Comparison of ENCODE assay signal across 8 cellular contexts in genomic region chr11:2186669-2187266, GRCh38. TPM values are rescaled to one million over a fixed set of nuclear protein-coding genes. Genes with fewer than 3 reads are reported as not detected.
DNase-seq lines count a peak whose midpoint lies in the region; ATAC-seq and TF ChIP-seq lines count a peak whose summit lies in the region.

No MANE protein-coding gene starts in this region.

- no peaks in the 10 kb centered on the region for H3K79me2 ChIP-seq in DOHH2 (ENCODE audit: control insufficient read depth, low read length)
- no peaks in the 10 kb centered on the region for H3K79me2 ChIP-seq in neural progenitor cell (ENCODE audit: low read depth)

- no peak overlapping the region for H3K4me3 Mint-ChIP-seq in neural progenitor cell
- no peak overlapping the region for H3K4me3 Mint-ChIP-seq in activated T-helper 2 cell treated with anti-CD3 and anti-CD28 coated beads, Interferon-gamma antibody, Interleukin-2, Interleukin-4, amounts not matched to agents 10 μg/mL and 5 μg/mL and 100 μg/mL, durations not matched to agents 14 hours and 24 hours and 36 hours (ENCODE audit: low read depth)

- H3K9ac ChIP-seq in neural progenitor cell: no peak overlapping the region

- H3K4me1 Mint-ChIP-seq in neural progenitor cell: peaks cover 27% of the 10 kb centered on the region
- no peaks in the 10 kb centered on the region for H3K4me1 Mint-ChIP-seq in activated T-helper 2 cell treated with anti-CD3 and anti-CD28 coated beads, Interferon-gamma antibody, Interleukin-2, Interleukin-4, amounts not matched to agents 10 μg/mL and 5 μg/mL and 100 μg/mL, durations not matched to agents 14 hours and 24 hours and 36 hours (ENCODE audit: low read depth)

- H3K9me3 Mint-ChIP-seq in neural progenitor cell: no peaks in the 10 kb centered on the region
- H3K9me3 Mint-ChIP-seq in activated T-helper 2 cell treated with anti-CD3 and anti-CD28 coated beads, Interferon-gamma antibody, Interleukin-2, Interleukin-4, amounts not matched to agents 10 μg/mL and 5 μg/mL and 100 μg/mL, durations not matched to agents 14 hours and 24 hours and 36 hours: no peaks in the 10 kb centered on the region

- DNase-seq in LNCaP clone FGC (ENCODE audit: low read depth) (no peak), cerebellum (ENCODE audit: low spot score) (peak; percentile 15), neural progenitor cell (ENCODE audit: low spot score) (peak; percentile 73), sciatic nerve (ENCODE audit: low spot score) (no peak)
- no peak for DNase-seq in activated T-helper 2 cell treated with anti-CD3 and anti-CD28 coated beads, Interferon-gamma antibody, Interleukin-2, Interleukin-4, amounts not matched to agents 10 μg/mL and 5 μg/mL and 100 μg/mL, durations not matched to agents 14 hours and 24 hours and 36 hours (ENCODE audit: low spot score)

- H3K9me2 ChIP-seq in DOHH2 (replicated peaks; ENCODE audit: control insufficient read depth, low read length): no peaks in the 10 kb centered on the region

- peaks cover 6% of the 10 kb centered on the region; the same call in 1 of the 2 replicates for H3K9me3 ChIP-seq in DOHH2 (ENCODE audit: control insufficient read depth, insufficient read depth, low read length)
- no peaks in the 10 kb centered on the region for H3K9me3 ChIP-seq in neural progenitor cell (ENCODE audit: low read depth)

- H3K27ac ChIP-seq in DOHH2 (ENCODE audit: low read depth, low read length): no peak overlapping the region
- no peak overlapping the region for H3K27ac ChIP-seq in VCaP
- no peak overlapping the region for H3K27ac ChIP-seq in neural progenitor cell

- H3F3A ChIP-seq in DOHH2 (ENCODE audit: control insufficient read depth, insufficient read depth) (no peaks in the 10 kb centered on the region), neural progenitor cell (ENCODE audit: low read depth) (peaks cover 37% of the 10 kb centered on the region)

- H3K27me3 ChIP-seq in DOHH2 (ENCODE audit: control insufficient read depth, low read length): no peaks in the 10 kb centered on the region
- H3K27me3 ChIP-seq in neural progenitor cell: peaks cover 17% of the 10 kb centered on the region

- H3K27me3 Mint-ChIP-seq in neural progenitor cell (ENCODE audit: insufficient read depth, low read depth): peaks cover 14% of the 10 kb centered on the region
- peaks cover 3% of the 10 kb centered on the region for H3K27me3 Mint-ChIP-seq in activated T-helper 2 cell treated with anti-CD3 and anti-CD28 coated beads, Interferon-gamma antibody, Interleukin-2, Interleukin-4, amounts not matched to agents 10 μg/mL and 5 μg/mL and 100 μg/mL, durations not matched to agents 14 hours and 24 hours and 36 hours (ENCODE audit: low read depth)

- intact Hi-C loops in sciatic nerve (cut with DNase I): no loop called here
- intact Hi-C loops in activated T-helper 2 cell treated with anti-CD3 and anti-CD28 coated beads, Interferon-gamma antibody, Interleukin-2, Interleukin-4, amounts not matched to agents 10 μg/mL and 5 μg/mL and 100 μg/mL, durations not matched to agents 14 hours and 24 hours and 36 hours (cut with micrococcal nuclease): loop anchor here (2.0 kb wide), 1 partner anchor 234 kb away; no protein-coding TSS in a partner anchor

- TF ChIP-seq CTCF in DOHH2 (IDR thresholded peaks at IDR 0.05; ENCODE audit: low read depth, low read length, poor library complexity, severe bottlenecking) (peak; percentile 63), LNCaP clone FGC (IDR thresholded peaks at IDR 0.05; ENCODE audit: control insufficient read depth, extremely low read depth, insufficient read depth) (peak; percentile 55), VCaP (conservative IDR thresholded peaks at IDR 0.05) (peak; percentile 46), neural progenitor cell (IDR thresholded peaks at IDR 0.05) (peak; percentile 72)

- H3K4me3 ChIP-seq in DOHH2 (ENCODE audit: low read length) (no peak overlapping the region), LNCaP clone FGC (ENCODE audit: low read depth, low read length) (no peak overlapping the region), neural progenitor cell (no peak overlapping the region)

- no peaks in the 10 kb centered on the region for H3K4me1 ChIP-seq in DOHH2 (ENCODE audit: control insufficient read depth, low read length)
- H3K4me1 ChIP-seq in neural progenitor cell: peaks cover 22% of the 10 kb centered on the region

- H3K36me3 ChIP-seq in DOHH2 (ENCODE audit: control insufficient read depth, low read length) (no peaks in the 10 kb centered on the region), neural progenitor cell (no peaks in the 10 kb centered on the region)

- no peak overlapping the region for H3K27ac Mint-ChIP-seq in neural progenitor cell
- H3K27ac Mint-ChIP-seq in activated T-helper 2 cell treated with anti-CD3 and anti-CD28 coated beads, Interferon-gamma antibody, Interleukin-2, Interleukin-4, amounts not matched to agents 10 μg/mL and 5 μg/mL and 100 μg/mL, durations not matched to agents 14 hours and 24 hours and 36 hours: no peak overlapping the region

- no peak for ATAC-seq in sciatic nerve
- no peak for ATAC-seq in HG02610 (IDR thresholded peaks at IDR 0.05; ENCODE audit: unreplicated experiment)

- H3K4me2 ChIP-seq in DOHH2 (ENCODE audit: low read length) (no peak overlapping the region), neural progenitor cell (no peak overlapping the region)

- no peaks in the 10 kb centered on the region for H4K20me1 ChIP-seq in DOHH2 (ENCODE audit: control insufficient read depth, insufficient read depth, low read depth, low read length)
- no peaks in the 10 kb centered on the region for H4K20me1 ChIP-seq in neural progenitor cell (ENCODE audit: low read depth)

- no peaks in the 10 kb centered on the region for H3K36me3 Mint-ChIP-seq in neural progenitor cell
- H3K36me3 Mint-ChIP-seq in activated T-helper 2 cell treated with anti-CD3 and anti-CD28 coated beads, Interferon-gamma antibody, Interleukin-2, Interleukin-4, amounts not matched to agents 10 μg/mL and 5 μg/mL and 100 μg/mL, durations not matched to agents 14 hours and 24 hours and 36 hours (ENCODE audit: low read depth): no peaks in the 10 kb centered on the region

- peak overlapping the region; percentile 4 for H2AFZ ChIP-seq in neural progenitor cell (replicated peaks)

RNA-seq across cellular contexts. Expression of gene TH, which starts 15.2 kb away (rescaled TPM):
- total RNA-seq in cerebellum: 0.54 TPM
- 2.0 and 6.2 TPM in 2 replicates for total RNA-seq in neural progenitor cell (ENCODE audit: low replicate concordance)
- 0.36 TPM for total RNA-seq in sciatic nerve
- total RNA-seq in activated T-helper 2 cell treated with anti-CD3 and anti-CD28 coated beads, Interferon-gamma antibody, Interleukin-2, Interleukin-4, amounts not matched to agents 10 μg/mL and 5 μg/mL and 100 μg/mL, durations not matched to agents 14 hours and 24 hours and 36 hours: not detected in 2 replicates

RNA-seq across cellular contexts. Expression of gene INS, which starts 25.8 kb away (rescaled TPM):
- total RNA-seq in cerebellum: not detected
- not detected in 2 replicates for total RNA-seq in neural progenitor cell (ENCODE audit: low replicate concordance)
- 1.5 TPM for total RNA-seq in sciatic nerve
- total RNA-seq in activated T-helper 2 cell treated with anti-CD3 and anti-CD28 coated beads, Interferon-gamma antibody, Interleukin-2, Interleukin-4, amounts not matched to agents 10 μg/mL and 5 μg/mL and 100 μg/mL, durations not matched to agents 14 hours and 24 hours and 36 hours: not detected in 2 replicates

RNA-seq across cellular contexts. Expression of gene IGF2, which starts 47.6 kb away (rescaled TPM):
- 65.1 TPM for total RNA-seq in cerebellum
- 0.45 and 3.3 TPM in 2 replicates for total RNA-seq in neural progenitor cell (ENCODE audit: low replicate concordance)
- 473 TPM for total RNA-seq in sciatic nerve
- 0.05 and 0.16 TPM in 2 replicates for total RNA-seq in activated T-helper 2 cell treated with anti-CD3 and anti-CD28 coated beads, Interferon-gamma antibody, Interleukin-2, Interleukin-4, amounts not matched to agents 10 μg/mL and 5 μg/mL and 100 μg/mL, durations not matched to agents 14 hours and 24 hours and 36 hours

Comparison
In these comparisons a context has a peak if more than half of its experiments do, and no peak if none do; other contexts are left out.
1. DNase-seq: peak in cerebellum (single experiment) and neural progenitor cell (single experiment); none in LNCaP clone FGC (single experiment), sciatic nerve (single experiment) and activated T-helper 2 cell treated with anti-CD3 and anti-CD28 coated beads, Interferon-gamma antibody, Interleukin-2, Interleukin-4, amounts not matched to agents 10 μg/mL and 5 μg/mL and 100 μg/mL, durations not matched to agents 14 hours and 24 hours and 36 hours (single experiment).
2. RNA of gene IGF2, which starts 47.6 kb away (total RNA-seq): 473 TPM in sciatic nerve (single experiment) and 65.1 TPM in cerebellum (single experiment); 0.45 to 3.3 TPM in neural progenitor cell and 0.05 to 0.16 TPM in activated T-helper 2 cell treated with anti-CD3 and anti-CD28 coated beads, Interferon-gamma antibody, Interleukin-2, Interleukin-4, amounts not matched to agents 10 μg/mL and 5 μg/mL and 100 μg/mL, durations not matched to agents 14 hours and 24 hours and 36 hours; every median in the first group is over 10 times any median in the second.
3. Peak in every context shown above with its lines, with median percentiles within 50 percentile points of each other: CTCF ChIP-seq.